17 cellular contexts compared by ENCODE assay signal in genomic region chr2:86436328-86436727, GRCh38. TPM values are rescaled to one million over a fixed set of nuclear protein-coding genes. Genes with fewer than 3 reads are reported as not detected.
DNase-seq lines count a peak whose midpoint lies in the region; ATAC-seq and TF ChIP-seq lines count a peak whose summit lies in the region.
"Had no signal": no experiment of that assay in that cellular context is flagged by ENCODE, and none has a peak within 500 bp of the region (broad histone marks: within the 10 kb centered on the region; RNA-seq: fewer than 3 reads in every experiment).

No MANE protein-coding gene starts in this region.

- no peak overlapping the region for H3K4me3 ChIP-seq in right cardiac atrium (ENCODE audit: low read length)
- H3K4me3 ChIP-seq in left ventricle myocardium inferior = no peak overlapping the region
- no peak overlapping the region for H3K4me3 ChIP-seq in tibial artery
- H3K4me3 ChIP-seq in SJCRH30 = no peak overlapping the region
- H3K4me3 ChIP-seq: BLaER1, GM23338 had no signal

- H3K27ac ChIP-seq in right cardiac atrium (ENCODE audit: low read length) = peak overlapping the region; percentile 17
- H3K27ac ChIP-seq in left ventricle myocardium inferior (replicated peaks) = no peak overlapping the region
- peak overlapping the region; percentile 54 to 56 for H3K27ac ChIP-seq in tibial artery
- no peak overlapping the region for H3K27ac ChIP-seq in SJCRH30
- H3K27ac ChIP-seq: 22Rv1, BLaER1, C4-2B had no signal

- H3K36me3 ChIP-seq in left ventricle myocardium inferior (no peaks in the 10 kb centered on the region), tibial artery (no peaks in the 10 kb centered on the region), SJCRH30 (no peaks in the 10 kb centered on the region)
- H3K36me3 ChIP-seq: BLaER1 had no signal

- no peaks in the 10 kb centered on the region for H3K4me1 ChIP-seq in right cardiac atrium (ENCODE audit: control insufficient read depth, insufficient read depth, low read length)
- no peaks in the 10 kb centered on the region for H3K4me1 ChIP-seq in left ventricle myocardium inferior
- H3K4me1 ChIP-seq in tibial artery = peaks cover 0 to 18% (median 3%) of the 10 kb centered on the region in 4 donors
- H3K4me1 ChIP-seq in SJCRH30 = no peaks in the 10 kb centered on the region
- H3K4me1 ChIP-seq: BLaER1, Caco-2 had no signal

- TF ChIP-seq CTCF in left ventricle myocardium inferior (IDR thresholded peaks at IDR 0.05; ENCODE audit: borderline replicate concordance) (no peak), tibial artery (IDR thresholded peaks at IDR 0.05) (no peak)

- ATAC-seq in right cardiac atrium = no peak
- ATAC-seq: CD8-positive, alpha-beta T cell; GM23338; HCT116 had no signal

- peak; percentile 14 for DNase-seq in DMS 273 (lab: John Stamatoyannopoulos, UW; ENCODE audit: unreplicated experiment)
- no peak for DNase-seq in DMS 273 treated with DMSO at 0.1 percent for 48 hours (lab: John Stamatoyannopoulos, UW)
- DNase-seq in right cardiac atrium = no peak
- DNase-seq in left ventricle myocardium inferior = no peak
- no peak for DNase-seq in tibial artery
- DNase-seq in SJCRH30 = no peak
- DNase-seq: Caco-2; CD4-positive, CD25-positive, alpha-beta regulatory T cell; CD8-positive, alpha-beta T cell; DMS79; GF-D8; H9 had no signal

- H3K27me3 ChIP-seq in right cardiac atrium (ENCODE audit: control insufficient read depth, insufficient read depth) (no peaks in the 10 kb centered on the region), left ventricle myocardium inferior (ENCODE audit: low read depth) (no peaks in the 10 kb centered on the region), tibial artery (no peaks in the 10 kb centered on the region), SJCRH30 (no peaks in the 10 kb centered on the region)
- H3K27me3 ChIP-seq: BLaER1 had no signal

- intact Hi-C loops in right cardiac atrium (cut with DNase I) = no loop called here
- intact Hi-C loops in left ventricle myocardium inferior (cut with micrococcal nuclease) = no loop called here
- intact Hi-C loops in tibial artery (cut with DNase I; ENCODE audit: low total_unique reads) = no loop called here

- H3K9me3 ChIP-seq in right cardiac atrium (ENCODE audit: control insufficient read depth, low read length) (no peaks in the 10 kb centered on the region), left ventricle myocardium inferior (replicated peaks) (peaks cover 44% of the 10 kb centered on the region), tibial artery (peaks cover 0 to 21% (median 7%) of the 10 kb centered on the region in 3 donors), SJCRH30 (replicated peaks) (peaks cover 14% of the 10 kb centered on the region)

RNA-seq across cellular contexts. Expression of gene KDM3A, which starts 4.8 kb away (rescaled TPM):
- total RNA-seq in right cardiac atrium = 10 to 100 TPM; 41.3 to 54.3 (median 47.1) TPM
- polyA plus RNA-seq in right cardiac atrium = 21.0 TPM
- 36.2 TPM for total RNA-seq in left ventricle myocardium inferior
- 34.8 and 38.7 TPM in 2 replicates for total RNA-seq in SJCRH30 (2014; rRNA removed; shearing (Covaris generic))

Comparison
In these comparisons a context has a peak if more than half of its experiments do, and no peak if none do; other contexts are left out.
1. H3K27ac ChIP-seq: peak in right cardiac atrium (single experiment) and tibial artery (2 of 2); none in left ventricle myocardium inferior (single experiment) and SJCRH30 (single experiment).